ENCODE assay signal across 1 cellular context in the genomic region with DNA sequence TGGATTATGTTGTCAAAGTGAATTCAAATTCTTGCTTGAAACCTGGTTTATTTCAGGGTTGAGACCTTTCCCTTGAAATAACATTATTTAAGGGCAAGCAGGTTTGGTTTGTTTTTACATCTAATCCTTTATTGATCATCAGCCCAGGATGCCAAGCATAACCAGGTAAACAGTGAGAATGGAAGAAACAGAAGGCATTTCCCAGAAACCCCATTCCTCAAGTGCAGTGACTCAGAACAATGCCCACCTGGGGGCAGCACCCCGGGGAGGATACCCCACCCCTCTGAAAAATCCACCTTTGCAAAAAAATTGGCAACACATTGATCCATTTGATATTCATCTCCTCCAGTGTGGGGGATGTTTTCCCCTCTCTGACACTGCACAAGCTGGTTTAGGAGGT.
TF ChIP-seq lines count a peak whose summit lies in the region.

No MANE protein-coding gene starts in this region.

TF ChIP-seq in HepG2, 621 proteins besides CTCF, POLR2A, EP300 and RAD21 (continued from another document):
- TF ChIP-seq, protein P1, sequence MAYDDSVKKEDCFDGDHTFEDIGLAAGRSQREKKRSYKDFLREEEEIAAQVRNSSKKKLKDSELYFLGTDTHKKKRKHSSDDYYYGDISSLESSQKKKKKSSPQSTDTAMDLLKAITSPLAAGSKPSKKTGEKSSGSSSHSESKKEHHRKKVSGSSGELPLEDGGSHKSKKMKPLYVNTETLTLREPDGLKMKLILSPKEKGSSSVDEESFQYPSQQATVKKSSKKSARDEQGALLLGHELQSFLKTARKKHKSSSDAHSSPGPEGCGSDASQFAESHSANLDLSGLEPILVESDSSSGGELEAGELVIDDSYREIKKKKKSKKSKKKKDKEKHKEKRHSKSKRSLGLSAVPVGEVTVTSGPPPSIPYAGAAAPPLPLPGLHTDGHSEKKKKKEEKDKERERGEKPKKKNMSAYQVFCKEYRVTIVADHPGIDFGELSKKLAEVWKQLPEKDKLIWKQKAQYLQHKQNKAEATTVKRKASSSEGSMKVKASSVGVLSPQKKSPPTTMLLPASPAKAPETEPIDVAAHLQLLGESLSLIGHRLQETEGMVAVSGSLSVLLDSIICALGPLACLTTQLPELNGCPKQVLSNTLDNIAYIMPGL (CRISPR knock-in tag; IDR thresholded peaks at IDR 0.05; ENCODE audit: borderline replicate concordance in 1 of 2, low read depth in 1 of 2), result no peak
- peak; percentile 21; the same call in 1 of the 2 replicates for TF ChIP-seq SMC3 (IDR thresholded peaks at IDR 0.05; ENCODE audit: low read length)
- TF ChIP-seq ZNF737 (CRISPR knock-in tag; IDR thresholded peaks at IDR 0.05; ENCODE audit: borderline replicate concordance), result no peak
- TF ChIP-seq ZNF333 (CRISPR knock-in tag; IDR thresholded peaks at IDR 0.05; ENCODE audit: borderline replicate concordance), result no peak
- no peak for TF ChIP-seq ZZZ3 (CRISPR knock-in tag; IDR thresholded peaks at IDR 0.05; ENCODE audit: borderline replicate concordance)
- no peak for TF ChIP-seq HOXA7 (CRISPR knock-in tag; IDR thresholded peaks at IDR 0.05)
- TF ChIP-seq ZNF367 (CRISPR knock-in tag; IDR thresholded peaks at IDR 0.05; ENCODE audit: borderline replicate concordance), result no peak
- TF ChIP-seq NR2F6 (IDR thresholded peaks at IDR 0.05), result no peak
- TF ChIP-seq NR2F6 (CRISPR knock-in tag; IDR thresholded peaks at IDR 0.05), result no peak
- TF ChIP-seq ZNF570 (CRISPR knock-in tag; IDR thresholded peaks at IDR 0.05; ENCODE audit: borderline replicate concordance), result no peak
- TF ChIP-seq EEA1 (CRISPR knock-in tag; IDR thresholded peaks at IDR 0.05; ENCODE audit: borderline replicate concordance), result no peak
- TF ChIP-seq KDM1A (CRISPR knock-in tag; IDR thresholded peaks at IDR 0.05), result no peak
TF ChIP-seq in HepG2: peak in this region for 14.
